In genomic region chr10:126135939-126136595, GRCh38 we compare ENCODE assay signal across 19 cellular contexts.
DNase-seq lines count a peak whose midpoint lies in the region; ATAC-seq and TF ChIP-seq lines count a peak whose summit lies in the region.
"Had no signal": no experiment of that assay in that cellular context is flagged by ENCODE, and none has a peak within 500 bp of the region (broad histone marks: within the 10 kb centered on the region; RNA-seq: fewer than 3 reads in every experiment).

No MANE protein-coding gene starts in this region.

- H3K4me2 ChIP-seq in mesendoderm (ENCODE audit: low read length) = no peak overlapping the region

- no peak overlapping the region for H3K9ac ChIP-seq in mesendoderm (ENCODE audit: low read length)

- H4K8ac ChIP-seq in mesendoderm (ENCODE audit: low read depth, low read length) = no peak overlapping the region

- H3K27me3 Mint-ChIP-seq in CD4-positive, CD25-positive, alpha-beta regulatory T cell = no peaks in the 10 kb centered on the region
- H3K27me3 Mint-ChIP-seq in brain (peaks cover 7% of the 10 kb centered on the region), MCF 10A (ENCODE audit: insufficient read depth, unreplicated experiment) (no peaks in the 10 kb centered on the region)
- peaks cover 4 to 24% of the 10 kb centered on the region in 2 donors for H3K27me3 Mint-ChIP-seq in natural killer cell treated with Interleukin-12 subunit alpha and Interleukin-12 subunit beta and Interleukin-15 and Interleukin-18, amount 100 ng/mL, for 72 hours
- H3K27me3 Mint-ChIP-seq: activated CD4-positive, alpha-beta T cell treated with anti-CD3 and anti-CD28 coated beads, Interleukin-2, amount 10 ng/mL, durations not matched to agents 7 days and 5 days had no signal

- peaks cover 6 to 34% (median 20%) of the 10 kb centered on the region in 4 donors for H3K4me1 Mint-ChIP-seq in CD4-positive, CD25-positive, alpha-beta regulatory T cell
- peaks cover 25% of the 10 kb centered on the region for H3K4me1 Mint-ChIP-seq in brain
- H3K4me1 Mint-ChIP-seq in natural killer cell treated with Interleukin-12 subunit alpha and Interleukin-12 subunit beta and Interleukin-15 and Interleukin-18, amount 100 ng/mL, for 72 hours (ENCODE audit: low read depth in 2 of 2) = peaks cover 4 to 10% of the 10 kb centered on the region in 2 donors
- H3K4me1 Mint-ChIP-seq in MCF 10A (ENCODE audit: insufficient read depth, unreplicated experiment) = peaks cover 9% of the 10 kb centered on the region

- H3K79me2 ChIP-seq in mesendoderm (ENCODE audit: control insufficient read depth, insufficient read depth, low read length) = no peaks in the 10 kb centered on the region

- no peak overlapping the region for H3K56ac ChIP-seq in mesendoderm (ENCODE audit: low read length)

- no peaks in the 10 kb centered on the region for H3K9me3 Mint-ChIP-seq in CD4-positive, CD25-positive, alpha-beta regulatory T cell
- H3K9me3 Mint-ChIP-seq in brain (peaks cover 6 to 13% (median 9%) of the 10 kb centered on the region in 5 experiments), MCF 10A (ENCODE audit: unreplicated experiment) (peaks cover 7% of the 10 kb centered on the region)
- no peaks in the 10 kb centered on the region for H3K9me3 Mint-ChIP-seq in natural killer cell treated with Interleukin-12 subunit alpha and Interleukin-12 subunit beta and Interleukin-15 and Interleukin-18, amount 100 ng/mL, for 72 hours
- H3K9me3 Mint-ChIP-seq: activated CD4-positive, alpha-beta T cell treated with anti-CD3 and anti-CD28 coated beads, Interleukin-2, amount 10 ng/mL, durations not matched to agents 7 days and 5 days; T-helper 2 cell treated with Interferon-gamma antibody and Interleukin-4, amounts not matched to agents 5 μg/mL and 100 μg/mL, for 36 hours had no signal

- intact Hi-C loops in MCF 10A (cut with micrococcal nuclease) (no loop called here), ovary (cut with DNase I) (loop anchor here in 1 of 4 donors (10.0 kb wide), 1 partner anchor 249 kb away; the partner anchor contains the start of gene ADAM12)

- H3K27ac ChIP-seq in CD4-positive, CD25-positive, alpha-beta regulatory T cell (ENCODE audit: insufficient read depth, low read length, poor library complexity, severe bottlenecking) = peak overlapping the region; percentile 55
- H3K27ac ChIP-seq in ovary = no peak overlapping the region
- H3K27ac ChIP-seq in mesendoderm (ENCODE audit: low read depth, low read length) = no peak overlapping the region
- H3K27ac ChIP-seq: foreskin keratinocyte, left ventricle myocardium inferior, tibial artery had no signal

- H3K4me3 ChIP-seq in CD4-positive, CD25-positive, alpha-beta regulatory T cell (ENCODE audit: low read depth, low read length) = peak overlapping the region; percentile 73
- H3K4me3 ChIP-seq in ovary (no peak overlapping the region), mesendoderm (ENCODE audit: low read length) (no peak overlapping the region)
- H3K4me3 ChIP-seq: left ventricle myocardium inferior, tibial artery had no signal

- no peak overlapping the region for H3K18ac ChIP-seq in mesendoderm (ENCODE audit: low read length)

- H2AK5ac ChIP-seq in mesendoderm (ENCODE audit: low read length) = no peak overlapping the region

- TF ChIP-seq POLR2A in ovary (IDR thresholded peaks at IDR 0.05) = no peak

- no peak overlapping the region for H2BK120ac ChIP-seq in mesendoderm (ENCODE audit: low read depth, low read length)

- no peaks in the 10 kb centered on the region for H3K9me3 ChIP-seq in CD4-positive, CD25-positive, alpha-beta regulatory T cell (ENCODE audit: control insufficient read depth in 2 of 2, low read length in 2 of 2)
- H3K9me3 ChIP-seq in ovary = no peaks in the 10 kb centered on the region
- H3K9me3 ChIP-seq: left ventricle myocardium inferior, tibial artery had no signal

- H3K27ac Mint-ChIP-seq in CD4-positive, CD25-positive, alpha-beta regulatory T cell = peak overlapping the region; percentile 57 to 76 (median 70)
- H3K27ac Mint-ChIP-seq in brain (peak overlapping the region in 3 of 5 experiments; percentile 39 to 43 (median 41)), MCF 10A (ENCODE audit: low read depth, unreplicated experiment) (no peak overlapping the region)
- H3K27ac Mint-ChIP-seq in natural killer cell treated with Interleukin-12 subunit alpha and Interleukin-12 subunit beta and Interleukin-15 and Interleukin-18, amount 100 ng/mL, for 72 hours = no peak overlapping the region
- H3K27ac Mint-ChIP-seq: activated CD4-positive, alpha-beta T cell treated with anti-CD3 and anti-CD28 coated beads, Interleukin-2, amount 10 ng/mL, durations not matched to agents 7 days and 5 days; T-helper 2 cell treated with Interferon-gamma antibody and Interleukin-4, amounts not matched to agents 5 μg/mL and 100 μg/mL, for 36 hours had no signal

- WGBS in ovary, 3 donors = 73 to 84% (median 83%) methylated on average over 8 of the region's 8 CpGs
- WGBS in mesendoderm (ENCODE audit: extremely low coverage, insufficient coverage, low lambda C conversion rate) = no CpG with 5 or more reads among the region's 8 CpGs

- TF ChIP-seq CTCF in brain (conservative IDR thresholded peaks at IDR 0.05) (no peak), MCF 10A (IDR thresholded peaks at IDR 0.05; ENCODE audit: unreplicated experiment) (no peak), ovary (IDR thresholded peaks at IDR 0.05) (no peak)

- peaks cover 20% of the 10 kb centered on the region for H3K4me1 ChIP-seq in CD4-positive, CD25-positive, alpha-beta regulatory T cell (ENCODE audit: control insufficient read depth, insufficient read depth, low read length, poor library complexity, severe bottlenecking)
- peaks cover 9% of the 10 kb centered on the region for H3K4me1 ChIP-seq in ovary (ENCODE audit: insufficient read depth)
- H3K4me1 ChIP-seq in mesendoderm (ENCODE audit: control insufficient read depth, low read depth, low read length) = peaks cover 5% of the 10 kb centered on the region
- H3K4me1 ChIP-seq: foreskin keratinocyte, tibial artery had no signal

- no peak for TF ChIP-seq EP300 in ovary (IDR thresholded peaks at IDR 0.05)

- DNase-seq in CD4-positive, CD25-positive, alpha-beta regulatory T cell = peak in 1 of 3 donors; percentile 11
- DNase-seq in KG1 (lab: John Stamatoyannopoulos, UW) (peak; percentile 71), MCF 10A (ENCODE audit: unreplicated experiment) (no peak), ovary (no peak), mesendoderm (no peak)
- DNase-seq in natural killer cell treated with Interleukin-12 subunit alpha and Interleukin-12 subunit beta and Interleukin-15 and Interleukin-18, amount 100 ng/mL, for 72 hours (ENCODE audit: low spot score) = no peak
- DNase-seq: activated CD4-positive, alpha-beta T cell treated with anti-CD3 and anti-CD28 coated beads, Interleukin-2, amount 10 ng/mL, durations not matched to agents 7 days and 5 days; activated naive CD4-positive, alpha-beta T cell; DMS 273 treated with DMSO at 0.1 percent for 48 hours; foreskin keratinocyte; GOT3; left ventricle myocardium inferior; NCI-H187; NCI-H446; stimulated activated CD4-positive, alpha-beta T cell treated with anti-CD3 and anti-CD28 coated beads, Interleukin-12 subunit alpha, Interleukin-12 subunit beta, amount 100 ng/mL, for 4 hours; tibial artery had no signal

- no peaks in the 10 kb centered on the region for H3K27me3 ChIP-seq in CD4-positive, CD25-positive, alpha-beta regulatory T cell (ENCODE audit: control insufficient read depth, insufficient read depth, low read length)
- H3K27me3 ChIP-seq in ovary (no peaks in the 10 kb centered on the region), mesendoderm (ENCODE audit: insufficient read depth, low read length, poor library complexity) (no peaks in the 10 kb centered on the region)
- H3K27me3 ChIP-seq: foreskin keratinocyte, tibial artery had no signal

- H2BK5ac ChIP-seq in mesendoderm (ENCODE audit: low read length) = no peak overlapping the region

- H3K4me3 Mint-ChIP-seq in CD4-positive, CD25-positive, alpha-beta regulatory T cell = peak overlapping the region; percentile 3 to 82 (median 28)
- H3K4me3 Mint-ChIP-seq in brain (peak overlapping the region in 1 of 5 experiments; percentile 0), MCF 10A (ENCODE audit: unreplicated experiment) (no peak overlapping the region)
- peak overlapping the region; percentile 21 for H3K4me3 Mint-ChIP-seq in natural killer cell treated with Interleukin-12 subunit alpha and Interleukin-12 subunit beta and Interleukin-15 and Interleukin-18, amount 100 ng/mL, for 72 hours
- H3K4me3 Mint-ChIP-seq: activated CD4-positive, alpha-beta T cell treated with anti-CD3 and anti-CD28 coated beads, Interleukin-2, amount 10 ng/mL, durations not matched to agents 7 days and 5 days; T-helper 2 cell treated with Interferon-gamma antibody and Interleukin-4, amounts not matched to agents 5 μg/mL and 100 μg/mL, for 36 hours had no signal

- CTCF ChIA-PET in MCF 10A (lab: Yijun Ruan, JAX) = interaction anchor here (0.6 kb wide), 1 partner anchor 148 kb away, joined by 3 read pairs; no protein-coding TSS in a partner anchor

- H3K4ac ChIP-seq in mesendoderm (ENCODE audit: low read depth, low read length) = no peak overlapping the region

- no peaks in the 10 kb centered on the region for H3K36me3 ChIP-seq in CD4-positive, CD25-positive, alpha-beta regulatory T cell (ENCODE audit: control insufficient read depth, insufficient read depth, low read length)
- H3K36me3 ChIP-seq in ovary = no peaks in the 10 kb centered on the region
- no peaks in the 10 kb centered on the region for H3K36me3 ChIP-seq in mesendoderm (ENCODE audit: control insufficient read depth, insufficient read depth, low read length)
- H3K36me3 ChIP-seq: left ventricle myocardium inferior, tibial artery had no signal

- POLR2A ChIA-PET in MCF 10A (lab: Yijun Ruan, JAX) = no interaction called here

- ATAC-seq in CD4-positive, CD25-positive, alpha-beta regulatory T cell (ENCODE audit: low read depth in 2 of 2) = peak; percentile 36 to 52
- no peak for ATAC-seq in natural killer cell treated with Interleukin-12 subunit alpha and Interleukin-12 subunit beta and Interleukin-15 and Interleukin-18, amount 100 ng/mL, for 72 hours
- ATAC-seq in HG03139 (IDR thresholded peaks at IDR 0.05; ENCODE audit: unreplicated experiment) = no peak
- ATAC-seq: foreskin keratinocyte had no signal

- no peak overlapping the region for H2BK15ac ChIP-seq in mesendoderm (replicated peaks; ENCODE audit: low read depth)

- BruUV-seq in MCF 10A (replicated peaks; lab: Mats Ljungman, UMichigan) = no TSS peak

- no peak overlapping the region for H3K23ac ChIP-seq in mesendoderm (ENCODE audit: low read length)

- H4K5ac ChIP-seq in mesendoderm (ENCODE audit: low read length) = no peak overlapping the region

- H3K36me3 Mint-ChIP-seq in CD4-positive, CD25-positive, alpha-beta regulatory T cell = no peaks in the 10 kb centered on the region
- H3K36me3 Mint-ChIP-seq in brain (peaks cover 13% of the 10 kb centered on the region), MCF 10A (ENCODE audit: insufficient read depth, unreplicated experiment) (no peaks in the 10 kb centered on the region)
- H3K36me3 Mint-ChIP-seq in natural killer cell treated with Interleukin-12 subunit alpha and Interleukin-12 subunit beta and Interleukin-15 and Interleukin-18, amount 100 ng/mL, for 72 hours = no peaks in the 10 kb centered on the region

- H3K79me1 ChIP-seq in mesendoderm (ENCODE audit: low read length) = no peaks in the 10 kb centered on the region

Comparison
In these comparisons a context has a peak if more than half of its experiments do, and no peak if none do; other contexts are left out.
1. ATAC-seq: peak in CD4-positive, CD25-positive, alpha-beta regulatory T cell (2 of 2); none in natural killer cell treated with Interleukin-12 subunit alpha and Interleukin-12 subunit beta and Interleukin-15 and Interleukin-18, amount 100 ng/mL, for 72 hours (0 of 2) and HG03139 (single experiment).
2. H3K27ac Mint-ChIP-seq: peak in CD4-positive, CD25-positive, alpha-beta regulatory T cell (3 of 3) and brain (3 of 5); none in natural killer cell treated with Interleukin-12 subunit alpha and Interleukin-12 subunit beta and Interleukin-15 and Interleukin-18, amount 100 ng/mL, for 72 hours (0 of 2) and MCF 10A (single experiment).